In the genomic region with DNA sequence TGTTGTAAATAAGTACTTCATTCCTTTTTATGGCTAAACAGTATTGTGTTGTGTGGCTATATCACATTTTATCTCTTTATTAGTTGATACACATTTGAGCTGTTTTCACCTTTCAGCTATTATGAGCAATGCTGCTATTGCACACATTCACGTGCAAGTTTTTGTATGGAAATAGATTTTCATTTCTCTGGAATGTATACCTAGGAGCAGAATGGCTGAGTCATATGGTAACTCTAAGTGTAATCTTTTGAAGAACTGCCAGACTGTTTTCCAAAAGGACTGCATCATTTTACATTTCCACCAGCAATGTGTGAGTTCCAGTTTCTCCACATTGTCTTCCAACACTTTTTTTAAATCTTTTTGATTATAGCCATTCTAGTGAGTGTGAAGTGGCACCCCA, we compare ENCODE assay signal across 14 cellular contexts.
A peak's percentile ranks its signal among the peaks of the same experiment; 100 is the strongest.
DNase-seq lines count a peak whose midpoint lies in the region; ATAC-seq, FAIRE-seq and TF ChIP-seq lines count a peak whose summit lies in the region.
"Had no signal": no experiment of that assay in that cellular context is flagged by ENCODE, and none has a peak within 500 bp of the region (broad histone marks: within the 10 kb centered on the region; RNA-seq: fewer than 3 reads in every experiment).

No MANE protein-coding gene starts in this region.

- intact Hi-C loops in dorsolateral prefrontal cortex (cut with DNase I): no loop called here

- H3K27ac ChIP-seq in RWPE2 (ENCODE audit: poor library complexity, severe bottlenecking) (peak overlapping the region; percentile 63), dorsolateral prefrontal cortex (no peak overlapping the region)
- H3K27ac ChIP-seq: psoas muscle had no signal

- peaks cover 7% of the 10 kb centered on the region for H3K36me3 ChIP-seq in RWPE2 (ENCODE audit: low read depth)
- H3K36me3 ChIP-seq: HAP-1 had no signal

- no peak for FAIRE-seq in GM12892 (lab: Jason Lieb, UNC)

- H3K27me3 ChIP-seq in RWPE2 (ENCODE audit: insufficient read depth, poor library complexity, severe bottlenecking) (no peaks in the 10 kb centered on the region), dorsolateral prefrontal cortex (no peaks in the 10 kb centered on the region)

- ATAC-seq in RWPE2 (ENCODE audit: low read depth): peak; percentile 90
- ATAC-seq: activated naive CD8-positive, alpha-beta T cell treated with anti-CD3 and anti-CD28 coated beads, Interleukin-2, amount 50 U/mL, for 24 hours; effector memory CD8-positive, alpha-beta T cell; psoas muscle had no signal

- peak; percentile 27 for DNase-seq in SIG-M5 treated with dmso at 0.1 percent for 504 hours (lab: John Stamatoyannopoulos, UW; ENCODE audit: unreplicated experiment)
- no peak for DNase-seq in SIG-M5 (lab: John Stamatoyannopoulos, UW)
- DNase-seq in RWPE2 (ENCODE audit: low spot score): no peak
- DNase-seq in fibroblast of mammary gland (ENCODE audit: low read depth): peak; percentile 78
- DNase-seq in dorsolateral prefrontal cortex: no peak
- no peak for DNase-seq in GM12892 (ENCODE audit: insufficient read length)
- no peak for DNase-seq in KG1 (lab: John Stamatoyannopoulos, UW)
- no peak for DNase-seq in iPS-NIHi7 (ENCODE audit: extremely low spot score)
- DNase-seq: 8988T; activated naive CD8-positive, alpha-beta T cell treated with anti-CD3 and anti-CD28 coated beads, Interleukin-2, amount 50 U/mL, for 24 hours; effector memory CD8-positive, alpha-beta T cell; midbrain; psoas muscle had no signal

- no peak overlapping the region for H3K4me3 ChIP-seq in RWPE2 (ENCODE audit: severe bottlenecking)
- H3K4me3 ChIP-seq in fibroblast of mammary gland (ENCODE audit: control insufficient read depth, low read depth, low read length): no peak overlapping the region
- no peak overlapping the region for H3K4me3 ChIP-seq in dorsolateral prefrontal cortex
- H3K4me3 ChIP-seq: HAP-1, psoas muscle had no signal

- no peaks in the 10 kb centered on the region for H3K9me3 ChIP-seq in RWPE2 (ENCODE audit: severe bottlenecking)
- H3K9me3 ChIP-seq: HAP-1, psoas muscle had no signal

- H3K4me1 ChIP-seq in RWPE2 (ENCODE audit: insufficient read depth, poor library complexity, severe bottlenecking): peaks cover 41% of the 10 kb centered on the region
- H3K4me1 ChIP-seq: psoas muscle had no signal

- no peak for TF ChIP-seq CTCF in RWPE2 (IDR thresholded peaks at IDR 0.05; ENCODE audit: poor library complexity, severe bottlenecking)
- TF ChIP-seq CTCF in fibroblast of mammary gland (conservative IDR thresholded peaks at IDR 0.05; ENCODE audit: control insufficient read depth, insufficient read depth, low read depth, low read length): no peak
- no peak for TF ChIP-seq CTCF in dorsolateral prefrontal cortex (IDR thresholded peaks at IDR 0.05 in 54 of 56, conservative IDR thresholded peaks at IDR 0.05 in 2 of 56; ENCODE audit: low read depth in 1 of 56, partially characterized antibody in 56 of 56)

- no peak for TF ChIP-seq POLR2A in GM12892 (IDR thresholded peaks at IDR 0.05; ENCODE audit: low read depth, low read length)

Comparison
In these comparisons a context has a peak if more than half of its experiments do, and no peak if none do; other contexts are left out.
1. DNase-seq: peak in SIG-M5 treated with dmso at 0.1 percent for 504 hours (single experiment) and fibroblast of mammary gland (single experiment); none in SIG-M5 (single experiment), RWPE2 (single experiment), dorsolateral prefrontal cortex (0 of 10), GM12892 (single experiment), KG1 (single experiment) and iPS-NIHi7 (single experiment).